In genomic region chr4:43680416-43680815, GRCh38 we compare ENCODE assay signal across 15 cellular contexts.
"Had no signal": no experiment of that assay in that cellular context is flagged by ENCODE, and none has a peak within 500 bp of the region (broad histone marks: within the 10 kb centered on the region; RNA-seq: fewer than 3 reads in every experiment).

No MANE protein-coding gene starts in this region.

- H3K27me3 ChIP-seq: esophagus squamous epithelium, pancreas, sigmoid colon, stomach, upper lobe of left lung had no signal

- H3K27ac Mint-ChIP-seq: activated naive CD8-positive, alpha-beta T cell; effector memory CD8-positive, alpha-beta T cell; stimulated activated effector memory CD8-positive, alpha-beta T cell treated with anti-CD3 and anti-CD28 coated beads, Interleukin-12 subunit alpha, Interleukin-12 subunit beta, amount 100 ng/mL, for 72 hours had no signal

- H3K4me1 Mint-ChIP-seq: stimulated activated effector memory CD8-positive, alpha-beta T cell treated with anti-CD3 and anti-CD28 coated beads, Interleukin-12 subunit alpha, Interleukin-12 subunit beta, amount 100 ng/mL, for 72 hours had no signal

- H3K4me3 Mint-ChIP-seq: activated naive CD8-positive, alpha-beta T cell; effector memory CD8-positive, alpha-beta T cell; stimulated activated effector memory CD8-positive, alpha-beta T cell treated with anti-CD3 and anti-CD28 coated beads, Interleukin-12 subunit alpha, Interleukin-12 subunit beta, amount 100 ng/mL, for 72 hours had no signal

- H3K36me3 ChIP-seq: esophagus squamous epithelium, lower lobe of right lung, pancreas, sigmoid colon, stomach, thoracic aorta, upper lobe of left lung had no signal

- H3K27ac ChIP-seq: esophagus squamous epithelium, lower lobe of right lung, pancreas, sigmoid colon, stomach, thoracic aorta, upper lobe of left lung had no signal

- DNase-seq: activated CD4-positive, alpha-beta T cell treated with anti-CD3 and anti-CD28 coated beads, Interleukin-2, amount 50 U/mL, for 4 hours; activated gamma-delta T cell; effector memory CD8-positive, alpha-beta T cell; esophagus squamous epithelium; left colon; lower lobe of right lung; midbrain; pancreas; sigmoid colon; stimulated activated CD4-positive, alpha-beta T cell treated with anti-CD3 and anti-CD28 coated beads, Interleukin-4, amount 100 ng/mL, for 24 hours; stomach; upper lobe of left lung had no signal

- H3K4me3 ChIP-seq: esophagus squamous epithelium, lower lobe of right lung, pancreas, sigmoid colon, stomach, thoracic aorta, upper lobe of left lung had no signal

- H3K4me1 ChIP-seq: esophagus squamous epithelium, lower lobe of right lung, pancreas, sigmoid colon, stomach, upper lobe of left lung had no signal

- ATAC-seq: effector memory CD8-positive, alpha-beta T cell; left colon; lower lobe of right lung; pancreas; stimulated activated effector memory CD8-positive, alpha-beta T cell treated with anti-CD3 and anti-CD28 coated beads, Interleukin-12 subunit alpha, Interleukin-12 subunit beta, amount 100 ng/mL, for 72 hours had no signal

- H3K9me3 ChIP-seq: esophagus squamous epithelium, lower lobe of right lung, pancreas, sigmoid colon, stomach, thoracic aorta, upper lobe of left lung had no signal

- H3K36me3 Mint-ChIP-seq: activated naive CD8-positive, alpha-beta T cell; stimulated activated effector memory CD8-positive, alpha-beta T cell treated with anti-CD3 and anti-CD28 coated beads, Interleukin-12 subunit alpha, Interleukin-12 subunit beta, amount 100 ng/mL, for 72 hours had no signal

- H3K27me3 Mint-ChIP-seq: activated naive CD8-positive, alpha-beta T cell; effector memory CD8-positive, alpha-beta T cell had no signal
